27 cellular contexts compared by ENCODE assay signal in genomic region chr17:77615672-77616242, GRCh38.
DNase-seq lines count a peak whose midpoint lies in the region; ATAC-seq, FAIRE-seq and TF ChIP-seq lines count a peak whose summit lies in the region.
"Had no signal": no experiment of that assay in that cellular context is flagged by ENCODE, and none has a peak within 500 bp of the region (broad histone marks: within the 10 kb centered on the region; RNA-seq: fewer than 3 reads in every experiment).

No MANE protein-coding gene starts in this region.

- H2AFZ ChIP-seq in HepG2 (ENCODE audit: low read length): no peak overlapping the region

- H3K4me1 ChIP-seq in liver (ENCODE audit: control insufficient read depth in 4 of 4, insufficient read depth in 4 of 4, low read length in 3 of 4): peaks cover 4 to 12% (median 7%) of the 10 kb centered on the region in 4 donors
- peaks cover 9% of the 10 kb centered on the region for H3K4me1 ChIP-seq in HepG2 (ENCODE audit: insufficient read depth, low read length)
- peaks cover 0 to 10% of the 10 kb centered on the region in 2 donors for H3K4me1 ChIP-seq in left lung
- H3K4me1 ChIP-seq: uterus had no signal

- H3K9me3 ChIP-seq in liver (ENCODE audit: control insufficient read depth in 4 of 4, low read length in 3 of 4) (no peaks in the 10 kb centered on the region), HepG2 (ENCODE audit: low read length) (no peaks in the 10 kb centered on the region), left lung (no peaks in the 10 kb centered on the region), MG63 (0 out of 2 replicates have a peak, but pooled peaks cover 3% of the 10 kb centered on the region)
- H3K9me3 ChIP-seq: neutrophil, testis, uterus had no signal

- DNase-seq in HepG2 (ENCODE audit: low spot score) (no peak), choroid plexus epithelial cell (ENCODE audit: low read depth) (peak; percentile 23), left lung (no peak), MG63 (no peak), omental fat pad (ENCODE audit: low spot score) (no peak)
- DNase-seq: activated CD4-positive, alpha-beta T cell treated with anti-CD3 and anti-CD28 coated beads, Interleukin-2, amount 50 U/mL, for 1 hour; activated CD8-positive, alpha-beta memory T cell treated with anti-CD3 and anti-CD28 coated beads, Interleukin-2, amount 10 ng/mL, durations not matched to agents 7 days and 5 days; effector CD4-positive, alpha-beta T cell; IMR-90; mesendoderm; NCI-H1092 treated with DMSO at 0.1 percent for 48 hours; NCI-H187 treated with DMSO at 0.1 percent for 48 hours; NCI-H345; NCI-H774; RPMI8226; stimulated activated CD4-positive, alpha-beta T cell treated with anti-CD3 and anti-CD28 coated beads, Interleukin-12 subunit alpha, Interleukin-12 subunit beta, amount 100 ng/mL, for 4 hours; stimulated activated CD4-positive, alpha-beta T cell treated with anti-CD3 and anti-CD28 coated beads, Interleukin-4, amount 100 ng/mL, for 24 hours; stimulated activated naive CD4-positive, alpha-beta T cell; T1000; testis had no signal

- no peak for ATAC-seq in HepG2
- ATAC-seq in left lung: peak; percentile 62
- ATAC-seq in GM18909 (IDR thresholded peaks at IDR 0.05; ENCODE audit: poor library complexity, unreplicated experiment): no peak
- no peak for ATAC-seq in HG02588 (IDR thresholded peaks at IDR 0.05; ENCODE audit: unreplicated experiment)
- no peak for ATAC-seq in omental fat pad (ENCODE audit: low FRiP score)
- ATAC-seq: activated CD8-positive, alpha-beta memory T cell treated with anti-CD3 and anti-CD28 coated beads, Interleukin-2, amount 10 ng/mL, durations not matched to agents 7 days and 5 days had no signal

- TF ChIP-seq POLR2A in HepG2 (IDR thresholded peaks at IDR 0.05; ENCODE audit: insufficient read depth in 1 of 2, low read depth in 2 of 2, low read length in 2 of 2): no peak

- no peak for TF ChIP-seq RAD21 in liver (IDR thresholded peaks at IDR 0.05)
- TF ChIP-seq RAD21 in HepG2 (CRISPR knock-in tag; IDR thresholded peaks at IDR 0.05): no peak

- no peak overlapping the region for H3K9ac ChIP-seq in liver (ENCODE audit: low read depth in 1 of 2, low read length in 2 of 2)
- no peak overlapping the region for H3K9ac ChIP-seq in HepG2 (ENCODE audit: insufficient read depth, low read depth, low read length)
- H3K9ac ChIP-seq: BLaER1 treated with 17β-estradiol and CSF1 and Interleukin-3, amounts not matched to agents 10 nM and 100 nM had no signal

- no peaks in the 10 kb centered on the region for H4K20me1 ChIP-seq in HepG2 (ENCODE audit: insufficient read depth, low read length)
- H4K20me1 ChIP-seq: BLaER1 treated with 17β-estradiol and CSF1 and Interleukin-3, amounts not matched to agents 10 nM and 100 nM had no signal

- in situ Hi-C loops in HepG2 (cut with HindIII; ENCODE audit: extremely low pct_ligation_motif_present, low pct_unique_long_range_greater_than_20kb): no loop called here

- intact Hi-C loops in HepG2 (cut with micrococcal nuclease; ENCODE audit: unreplicated experiment) (no loop called here), left lung (cut with DNase I) (no loop called here)

- H3K27me3 ChIP-seq in liver (ENCODE audit: control insufficient read depth in 4 of 4, insufficient read depth in 4 of 4, low read length in 3 of 4) (peaks cover 0 to 4% (median 2%) of the 10 kb centered on the region in 4 donors), HepG2 (ENCODE audit: control insufficient read depth in 1 of 2, insufficient read depth in 2 of 2, low read length in 2 of 2) (peaks cover 12 to 75% of the 10 kb centered on the region in 2 experiments; a peak in 4 of 5 replicates), left lung (no peaks in the 10 kb centered on the region), MG63 (peaks cover 2% of the 10 kb centered on the region)
- H3K27me3 ChIP-seq: BLaER1 treated with 17β-estradiol and CSF1 and Interleukin-3, amounts not matched to agents 10 nM and 100 nM; testis; uterus had no signal

- H3K27ac ChIP-seq in liver (ENCODE audit: low read depth in 1 of 2, low read length in 2 of 2) (no peak overlapping the region), HepG2 (ENCODE audit: extremely low read length, insufficient read depth, low read length) (no peak overlapping the region), left lung (no peak overlapping the region)
- H3K27ac ChIP-seq: BLaER1 treated with 17β-estradiol and CSF1 and Interleukin-3, amounts not matched to agents 10 nM and 100 nM; neutrophil; uterus had no signal

- no peak for FAIRE-seq in HepG2 (lab: Jason Lieb, UNC)
- FAIRE-seq: GM12891 had no signal

- WGBS in liver: 17% methylated on average over 4 of the region's 4 CpGs
- WGBS in HepG2 (ENCODE audit: low lambda C conversion rate): 6% methylated on average over 4 of the region's 4 CpGs

- H3K4me3 ChIP-seq in liver (ENCODE audit: low read depth in 1 of 3, low read length in 3 of 3) (no peak overlapping the region), HepG2 (replicated peaks in 1 of 3; ENCODE audit: insufficient read depth in 1 of 3, low read depth in 2 of 3, low read length in 3 of 3) (no peak overlapping the region), choroid plexus epithelial cell (ENCODE audit: low read depth, low read length) (no peak overlapping the region), left lung (no peak overlapping the region), MG63 (no peak overlapping the region)
- H3K4me3 ChIP-seq: BLaER1 treated with 17β-estradiol and CSF1 and Interleukin-3, amounts not matched to agents 10 nM and 100 nM; testis; uterus had no signal

- H3K4me2 ChIP-seq in HepG2 (ENCODE audit: low read depth, low read length): no peak overlapping the region
- H3K4me2 ChIP-seq: BLaER1 treated with 17β-estradiol and CSF1 and Interleukin-3, amounts not matched to agents 10 nM and 100 nM had no signal

- no TSS peak for BruUV-seq in HepG2 (replicated peaks; lab: Mats Ljungman, UMichigan)

- no peak for TF ChIP-seq EP300 in HepG2 (IDR thresholded peaks at IDR 0.05; ENCODE audit: low read depth in 2 of 2, low read length in 2 of 2)
- no peak for TF ChIP-seq EP300 in HepG2 (CRISPR knock-in tag; IDR thresholded peaks at IDR 0.05; ENCODE audit: borderline replicate concordance)

- H3K36me3 ChIP-seq in liver (ENCODE audit: control insufficient read depth in 4 of 4, insufficient read depth in 3 of 4, low read depth in 1 of 4, low read length in 3 of 4): no peaks in the 10 kb centered on the region
- no peaks in the 10 kb centered on the region for H3K36me3 ChIP-seq in HepG2 (replicated peaks in 1 of 2; ENCODE audit: control insufficient read depth in 1 of 2, insufficient read depth in 2 of 2, low read length in 2 of 2)
- H3K36me3 ChIP-seq in left lung: no peaks in the 10 kb centered on the region
- H3K36me3 ChIP-seq in MG63: no peaks in the 10 kb centered on the region
- H3K36me3 ChIP-seq: BLaER1 treated with 17β-estradiol and CSF1 and Interleukin-3, amounts not matched to agents 10 nM and 100 nM; neutrophil; uterus had no signal

- POLR2A ChIA-PET in HepG2 (lab: Yijun Ruan, JAX): no interaction called here

- H3K79me2 ChIP-seq in HepG2 (ENCODE audit: insufficient read depth, low read length): no peaks in the 10 kb centered on the region

- TF ChIP-seq CTCF in liver (IDR thresholded peaks at IDR 0.05; ENCODE audit: low read depth, low read length, missing input control): no peak
- no peak for TF ChIP-seq CTCF in HepG2 (CRISPR knock-in tag; IDR thresholded peaks at IDR 0.05)
- TF ChIP-seq CTCF in choroid plexus epithelial cell (conservative IDR thresholded peaks at IDR 0.05; ENCODE audit: low read depth, low read length): no peak
- no peak for TF ChIP-seq CTCF in left lung (IDR thresholded peaks at IDR 0.05)
- TF ChIP-seq CTCF in omental fat pad (IDR thresholded peaks at IDR 0.05): no peak

- CTCF ChIA-PET in HepG2 (lab: Yijun Ruan, JAX; ENCODE audit: low intra/inter-chr PET ratio, low total read pairs): no interaction called here

TF ChIP-seq in liver, 16 proteins besides CTCF, POLR2A, EP300 and RAD21:
- TF ChIP-seq GABPA (IDR thresholded peaks at IDR 0.05 in 1 of 2, conservative IDR thresholded peaks at IDR 0.05 in 1 of 2) (no peak), HNF4A (conservative IDR thresholded peaks at IDR 0.05) (peak; percentile 19 to 33)
TF ChIP-seq in liver: peak in this region for 1.

TF ChIP-seq in HepG2, 621 proteins besides CTCF, POLR2A, EP300 and RAD21:
- TF ChIP-seq CHCHD3 (CRISPR knock-in tag; IDR thresholded peaks at IDR 0.05) (no peak), SRY (CRISPR knock-in tag; IDR thresholded peaks at IDR 0.05) (no peak)
